ENCODE assay signal across 21 cellular contexts in genomic region chr2:166959556-166959955, GRCh38.
"Had no signal": no experiment of that assay in that cellular context is flagged by ENCODE, and none has a peak within 500 bp of the region (broad histone marks: within the 10 kb centered on the region; RNA-seq: fewer than 3 reads in every experiment).

No MANE protein-coding gene starts in this region.

- H3K27me3 ChIP-seq: foreskin keratinocyte, hepatocyte, pancreas, stomach had no signal

- ATAC-seq: effector memory CD8-positive, alpha-beta T cell; foreskin keratinocyte; left colon; left ventricle myocardium superior; pancreas; right cardiac atrium had no signal

- H3K79me2 ChIP-seq: hepatocyte had no signal

- H3K4me2 ChIP-seq: hepatocyte had no signal

- H3K27ac Mint-ChIP-seq: dendritic cell treated with granulocyte-macrophage colony-stimulating factor and Interleukin-4, amounts not matched to agents 40 ng/mL and 50 ng/mL, for 4 days; effector memory CD8-positive, alpha-beta T cell; nephron progenitor cell; progenitor cell of endocrine pancreas had no signal

- DNase-seq: effector memory CD8-positive, alpha-beta T cell; erythroblast; foreskin keratinocyte; head of caudate nucleus; left colon; left ventricle myocardium superior; mesendoderm; naive B cell; nephron progenitor cell; nucleus accumbens; pancreas; right cardiac atrium; small intestine; stimulated activated CD4-positive, alpha-beta T cell treated with anti-CD3 and anti-CD28 coated beads, Interleukin-12 subunit alpha, Interleukin-12 subunit beta, amount 100 ng/mL, for 4 hours; stimulated activated naive CD4-positive, alpha-beta T cell; stomach; substantia nigra; trophoblast cell had no signal

- H3K9me3 Mint-ChIP-seq: naive B cell, nephron progenitor cell had no signal

- H3K27ac ChIP-seq: foreskin keratinocyte, hepatocyte, pancreas, stomach had no signal

- H3K36me3 ChIP-seq: pancreas, stomach had no signal

- H3K4me3 Mint-ChIP-seq: dendritic cell treated with granulocyte-macrophage colony-stimulating factor and Interleukin-4, amounts not matched to agents 40 ng/mL and 50 ng/mL, for 4 days; effector memory CD8-positive, alpha-beta T cell; naive B cell; nephron progenitor cell had no signal

- H3K27me3 Mint-ChIP-seq: dendritic cell treated with granulocyte-macrophage colony-stimulating factor and Interleukin-4, amounts not matched to agents 40 ng/mL and 50 ng/mL, for 4 days; effector memory CD8-positive, alpha-beta T cell; naive B cell; progenitor cell of endocrine pancreas had no signal

- H3K4me3 ChIP-seq: hepatocyte, pancreas, stomach had no signal

- H3K4me1 ChIP-seq: foreskin keratinocyte had no signal

- H2AFZ ChIP-seq: hepatocyte had no signal

- FAIRE-seq: pancreas, small intestine had no signal

- H3K4me1 Mint-ChIP-seq: naive B cell, nephron progenitor cell had no signal

- H3K9me3 ChIP-seq: pancreas, stomach had no signal

- H3K36me3 Mint-ChIP-seq: naive B cell had no signal
